18 cellular contexts compared by ENCODE assay signal in genomic region chr3:20037255-20037996, GRCh38. TPM values are rescaled to one million over a fixed set of nuclear protein-coding genes. Genes with fewer than 3 reads are reported as not detected.
DNase-seq lines count a peak whose midpoint lies in the region; ATAC-seq and TF ChIP-seq lines count a peak whose summit lies in the region.
"Had no signal": no experiment of that assay in that cellular context is flagged by ENCODE, and none has a peak within 500 bp of the region (broad histone marks: within the 10 kb centered on the region; RNA-seq: fewer than 3 reads in every experiment).

No MANE protein-coding gene starts in this region.

- H3K27me3 Mint-ChIP-seq in natural killer cell (ENCODE audit: low read depth in 2 of 2) (no peaks in the 10 kb centered on the region), T-helper 17 cell (no peaks in the 10 kb centered on the region)
- no peaks in the 10 kb centered on the region for H3K27me3 Mint-ChIP-seq in natural killer cell treated with Interleukin-12 subunit alpha and Interleukin-12 subunit beta and Interleukin-15 and Interleukin-18, amount 100 ng/mL, for 72 hours

- H3K27ac Mint-ChIP-seq in natural killer cell (peak overlapping the region; percentile 96 to 98), T-helper 17 cell (peak overlapping the region; percentile 96)
- peak overlapping the region in 1 of 2 donors; percentile 90 for H3K27ac Mint-ChIP-seq in natural killer cell treated with Interleukin-12 subunit alpha and Interleukin-12 subunit beta and Interleukin-15 and Interleukin-18, amount 100 ng/mL, for 72 hours

- intact Hi-C loops in natural killer cell (cut with micrococcal nuclease) = no loop called here

- H3K4me1 Mint-ChIP-seq in natural killer cell (peaks cover 28 to 29% of the 10 kb centered on the region in 2 donors), T-helper 17 cell (peaks cover 26% of the 10 kb centered on the region)
- peaks cover 20 to 28% of the 10 kb centered on the region in 2 donors for H3K4me1 Mint-ChIP-seq in natural killer cell treated with Interleukin-12 subunit alpha and Interleukin-12 subunit beta and Interleukin-15 and Interleukin-18, amount 100 ng/mL, for 72 hours (ENCODE audit: low read depth in 2 of 2)

- TF ChIP-seq CTCF in natural killer cell (IDR thresholded peaks at IDR 0.05) = no peak
- peak; percentile 18 for TF ChIP-seq CTCF in fibroblast of mammary gland (conservative IDR thresholded peaks at IDR 0.05; ENCODE audit: control insufficient read depth, insufficient read depth, low read depth, low read length)

- no peak for ATAC-seq in natural killer cell
- no peak for ATAC-seq in natural killer cell treated with Interleukin-12 subunit alpha and Interleukin-12 subunit beta and Interleukin-15 and Interleukin-18, amount 100 ng/mL, for 72 hours
- ATAC-seq in T-helper 17 cell = no peak
- ATAC-seq in GM21737 (IDR thresholded peaks at IDR 0.05; ENCODE audit: unreplicated experiment) = no peak
- ATAC-seq in HG02973 (IDR thresholded peaks at IDR 0.05; ENCODE audit: unreplicated experiment) = no peak
- ATAC-seq: left colon had no signal

- H3K9me3 ChIP-seq in T-helper 17 cell (ENCODE audit: control insufficient read depth, low read length, poor library complexity, severe bottlenecking) = no peaks in the 10 kb centered on the region
- H3K9me3 ChIP-seq: SJCRH30, stomach had no signal

- peak overlapping the region; percentile 47 for H3K4me3 Mint-ChIP-seq in natural killer cell
- H3K4me3 Mint-ChIP-seq in natural killer cell treated with Interleukin-12 subunit alpha and Interleukin-12 subunit beta and Interleukin-15 and Interleukin-18, amount 100 ng/mL, for 72 hours = no peak overlapping the region
- H3K4me3 Mint-ChIP-seq in T-helper 17 cell = no peak overlapping the region

- no peak overlapping the region for H3K4me3 ChIP-seq in fibroblast of mammary gland (ENCODE audit: control insufficient read depth, low read depth, low read length)
- H3K4me3 ChIP-seq: SJCRH30, stomach had no signal

- no peaks in the 10 kb centered on the region for H3K36me3 Mint-ChIP-seq in natural killer cell
- no peaks in the 10 kb centered on the region for H3K36me3 Mint-ChIP-seq in natural killer cell treated with Interleukin-12 subunit alpha and Interleukin-12 subunit beta and Interleukin-15 and Interleukin-18, amount 100 ng/mL, for 72 hours
- H3K36me3 Mint-ChIP-seq in T-helper 17 cell (ENCODE audit: low read depth) = peaks cover 3% of the 10 kb centered on the region

- DNase-seq in natural killer cell = no peak
- no peak for DNase-seq in natural killer cell treated with Interleukin-12 subunit alpha and Interleukin-12 subunit beta and Interleukin-15 and Interleukin-18, amount 100 ng/mL, for 72 hours (ENCODE audit: low spot score)
- DNase-seq in T-helper 17 cell = no peak
- DNase-seq in fibroblast of mammary gland (ENCODE audit: low read depth) = no peak
- no peak for DNase-seq in HUDEP-2 (lab: John Stamatoyannopoulos, UW; ENCODE audit: unreplicated experiment in 76 of 76)
- no peak for DNase-seq in amygdala (lab: John Stamatoyannopoulos, UW)
- DNase-seq: activated effector memory CD4-positive, alpha-beta T cell treated with anti-CD3 and anti-CD28 coated beads, Interleukin-2, amount 50 U/mL, for 16 hours; brain microvascular endothelial cell; DMS153; hypothalamus; left colon; NCI-H1417; SJCRH30; stomach had no signal

- no peaks in the 10 kb centered on the region for H3K9me3 Mint-ChIP-seq in natural killer cell
- no peaks in the 10 kb centered on the region for H3K9me3 Mint-ChIP-seq in natural killer cell treated with Interleukin-12 subunit alpha and Interleukin-12 subunit beta and Interleukin-15 and Interleukin-18, amount 100 ng/mL, for 72 hours

RNA-seq across cellular contexts. Expression of gene KAT2B, which starts 2.8 kb away (rescaled TPM):
- total RNA-seq in natural killer cell (100 to 1,000 TPM; 132 to 156 (median 146) TPM), T-helper 17 cell (100 to 1,000 TPM; 157 to 161 TPM)
- 10 to 100 TPM; 78.4 to 88.3 TPM for total RNA-seq in natural killer cell treated with Interleukin-12 subunit alpha and Interleukin-12 subunit beta and Interleukin-15 and Interleukin-18, amount 100 ng/mL, for 72 hours

RNA-seq across cellular contexts. Expression of gene PP2D1, which starts 25.4 kb away (rescaled TPM):
- not detected for total RNA-seq in natural killer cell
- not detected for total RNA-seq in natural killer cell treated with Interleukin-12 subunit alpha and Interleukin-12 subunit beta and Interleukin-15 and Interleukin-18, amount 100 ng/mL, for 72 hours
- not detected for total RNA-seq in T-helper 17 cell
- total RNA-seq: activated CD8-positive, alpha-beta memory T cell treated with anti-CD3 and anti-CD28 coated beads for 36 hours; left colon; LHCN-M2; SJCRH30; stomach had no signal
